In the genomic region with DNA sequence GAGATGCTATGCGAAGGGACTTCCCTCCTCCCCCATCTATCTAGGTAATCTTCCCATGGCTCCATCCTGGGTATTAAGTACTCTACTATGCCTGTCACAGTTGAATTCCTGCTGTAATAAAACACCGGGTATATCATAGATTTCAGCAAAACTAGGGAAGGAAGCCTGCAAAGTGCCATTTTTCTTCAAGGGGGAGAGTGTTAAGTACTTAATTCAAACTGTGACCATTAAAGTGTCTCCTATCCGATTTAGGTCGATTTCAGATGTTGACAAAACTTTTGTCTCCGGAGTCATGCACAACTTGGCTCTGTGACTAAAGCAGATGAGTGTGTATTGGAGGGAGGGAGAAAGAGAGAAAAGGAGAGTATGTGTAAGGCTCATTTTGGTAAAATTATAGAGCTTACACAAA, we compare ENCODE assay signal across 1 cellular context.
A peak's percentile ranks its signal among the peaks of the same experiment; 100 is the strongest.
TF ChIP-seq lines count a peak whose summit lies in the region.

No MANE protein-coding gene starts in this region.

TF ChIP-seq in GM23338, 12 proteins besides CTCF, POLR2A, EP300 and RAD21:
- TF ChIP-seq EZH2 (IDR thresholded peaks at IDR 0.05; ENCODE audit: low read depth, unreplicated experiment), result peak; percentile 83
- no peak for TF ChIP-seq CREB1 (CRISPR knock-in tag; IDR thresholded peaks at IDR 0.05; ENCODE audit: low read depth)
